Comparison of ENCODE assay signal across 22 cellular contexts in genomic region chr4:54837576-54838140, GRCh38.
"Had no signal": no experiment of that assay in that cellular context is flagged by ENCODE, and none has a peak within 500 bp of the region (broad histone marks: within the 10 kb centered on the region; RNA-seq: fewer than 3 reads in every experiment).

No MANE protein-coding gene starts in this region.

- H3K4me3 ChIP-seq: gastrocnemius medialis, left lung, ovary, psoas muscle, skin epidermis had no signal

- H3K36me3 ChIP-seq: gastrocnemius medialis, left lung, ovary had no signal

- H3K27ac ChIP-seq: gastrocnemius medialis, left lung, ovary, psoas muscle, skin epidermis had no signal

- H3K9me3 ChIP-seq: gastrocnemius medialis, left lung, ovary, psoas muscle had no signal

- DNase-seq: activated B cell treated with CpG ODN at 0.5 μM for 24 hours; activated CD4-positive, alpha-beta T cell treated with anti-CD3 and anti-CD28 coated beads for 4 hours; activated CD8-positive, alpha-beta T cell treated with anti-CD3 and anti-CD28 coated beads for 36 hours; activated naive CD4-positive, alpha-beta T cell; activated naive CD8-positive, alpha-beta T cell treated with anti-CD3 and anti-CD28 coated beads for 36 hours; activated T-cell treated with anti-CD3 and anti-CD28 coated beads, Interleukin-2, amount 50 U/mL, for 1 hour; central memory CD4-positive, alpha-beta T cell; effector CD8-positive, alpha-beta T cell; gastrocnemius medialis; head of caudate nucleus; left lung; ovary; psoas muscle; right cardiac atrium; stimulated activated CD4-positive, alpha-beta T cell treated with anti-CD3 and anti-CD28 coated beads, Interleukin-4, amount 100 ng/mL, for 1 hour; stimulated activated naive CD8-positive, alpha-beta T cell treated with anti-CD3 and anti-CD28 coated beads, Interleukin-15, amount 100 ng/mL, for 72 hours had no signal

- H3K36me3 Mint-ChIP-seq: activated naive CD8-positive, alpha-beta T cell treated with anti-CD3 and anti-CD28 coated beads for 36 hours; brain; type B pancreatic cell had no signal

- H3K9me3 Mint-ChIP-seq: activated B cell treated with CpG ODN at 0.5 μM for 24 hours; activated CD8-positive, alpha-beta T cell treated with anti-CD3 and anti-CD28 coated beads for 36 hours; activated naive CD8-positive, alpha-beta T cell treated with anti-CD3 and anti-CD28 coated beads for 36 hours; activated T-helper 17 cell treated with anti-CD3 and anti-CD28 coated beads, Interleukin-2, amount 50 U/mL, for 72 hours; dendritic cell treated with granulocyte-macrophage colony-stimulating factor and Interleukin-4, amounts not matched to agents 40 ng/mL and 50 ng/mL, for 4 days; stimulated activated naive CD8-positive, alpha-beta T cell treated with anti-CD3 and anti-CD28 coated beads, Interleukin-15, amount 100 ng/mL, for 72 hours; T-helper 2 cell treated with Interferon-gamma antibody and Interleukin-4, amounts not matched to agents 5 μg/mL and 100 μg/mL, for 36 hours; type B pancreatic cell had no signal

- H3K27me3 Mint-ChIP-seq: activated B cell treated with CpG ODN at 0.5 μM for 24 hours; activated CD8-positive, alpha-beta T cell treated with anti-CD3 and anti-CD28 coated beads for 36 hours; activated naive CD8-positive, alpha-beta T cell treated with anti-CD3 and anti-CD28 coated beads for 36 hours; activated T-helper 17 cell treated with anti-CD3 and anti-CD28 coated beads, Interleukin-2, amount 50 U/mL, for 72 hours; dendritic cell treated with granulocyte-macrophage colony-stimulating factor and Interleukin-4, amounts not matched to agents 40 ng/mL and 50 ng/mL, for 4 days; stimulated activated naive CD8-positive, alpha-beta T cell treated with anti-CD3 and anti-CD28 coated beads, Interleukin-15, amount 100 ng/mL, for 72 hours; type B pancreatic cell had no signal

- H3K4me1 ChIP-seq: gastrocnemius medialis, left lung, psoas muscle had no signal

- H3K4me3 Mint-ChIP-seq: activated B cell treated with CpG ODN at 0.5 μM for 24 hours; activated CD8-positive, alpha-beta T cell treated with anti-CD3 and anti-CD28 coated beads for 36 hours; activated naive CD8-positive, alpha-beta T cell treated with anti-CD3 and anti-CD28 coated beads for 36 hours; activated T-helper 17 cell treated with anti-CD3 and anti-CD28 coated beads, Interleukin-2, amount 50 U/mL, for 72 hours; brain; dendritic cell treated with granulocyte-macrophage colony-stimulating factor and Interleukin-4, amounts not matched to agents 40 ng/mL and 50 ng/mL, for 4 days; stimulated activated naive CD8-positive, alpha-beta T cell treated with anti-CD3 and anti-CD28 coated beads, Interleukin-15, amount 100 ng/mL, for 72 hours; T-helper 2 cell treated with Interferon-gamma antibody and Interleukin-4, amounts not matched to agents 5 μg/mL and 100 μg/mL, for 36 hours; type B pancreatic cell had no signal

- H3K27ac Mint-ChIP-seq: activated B cell treated with CpG ODN at 0.5 μM for 24 hours; activated CD8-positive, alpha-beta T cell treated with anti-CD3 and anti-CD28 coated beads for 36 hours; activated naive CD8-positive, alpha-beta T cell treated with anti-CD3 and anti-CD28 coated beads for 36 hours; activated T-helper 17 cell treated with anti-CD3 and anti-CD28 coated beads, Interleukin-2, amount 50 U/mL, for 72 hours; dendritic cell treated with granulocyte-macrophage colony-stimulating factor and Interleukin-4, amounts not matched to agents 40 ng/mL and 50 ng/mL, for 4 days; stimulated activated naive CD8-positive, alpha-beta T cell treated with anti-CD3 and anti-CD28 coated beads, Interleukin-15, amount 100 ng/mL, for 72 hours; T-helper 2 cell treated with Interferon-gamma antibody and Interleukin-4, amounts not matched to agents 5 μg/mL and 100 μg/mL, for 36 hours; type B pancreatic cell had no signal

- H3K4me1 Mint-ChIP-seq: activated B cell treated with CpG ODN at 0.5 μM for 24 hours; activated naive CD8-positive, alpha-beta T cell treated with anti-CD3 and anti-CD28 coated beads for 36 hours; activated T-helper 17 cell treated with anti-CD3 and anti-CD28 coated beads, Interleukin-2, amount 50 U/mL, for 72 hours had no signal

- H3K27me3 ChIP-seq: gastrocnemius medialis, left lung, ovary had no signal
